In the genomic region with DNA sequence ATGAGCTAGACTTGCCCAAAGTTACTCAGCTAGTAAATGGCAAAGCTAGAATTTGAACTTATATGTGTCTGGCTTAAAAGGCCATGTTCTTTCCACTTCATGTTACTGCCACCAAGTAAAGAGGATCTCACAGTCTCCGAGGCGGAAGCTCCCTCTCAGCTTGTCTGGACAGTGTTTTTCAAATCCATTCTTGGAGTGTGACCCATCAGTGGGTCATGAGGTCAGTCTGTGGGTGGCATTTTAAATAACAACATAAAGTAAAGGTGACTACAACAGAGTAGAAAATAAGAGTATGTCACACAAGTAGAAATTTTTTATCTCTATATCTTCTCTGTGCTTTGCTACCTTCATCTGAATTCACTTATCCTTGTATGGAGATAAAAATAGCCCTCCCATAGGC, we compare ENCODE assay signal across 26 cellular contexts. TPM values are rescaled to one million over a fixed set of nuclear protein-coding genes. Genes with fewer than 3 reads are reported as not detected.
"Had no signal": no experiment of that assay in that cellular context is flagged by ENCODE, and none has a peak within 500 bp of the region (broad histone marks: within the 10 kb centered on the region; RNA-seq: fewer than 3 reads in every experiment).

No MANE protein-coding gene starts in this region.

- H3K27me3 ChIP-seq: SJSA1 had no signal

- H3K4me3 Mint-ChIP-seq: IgD-negative memory B cell had no signal

- H3K4me1 Mint-ChIP-seq: IgD-negative memory B cell had no signal

- FAIRE-seq: HTR-8/SVneo, K562, RCC 7860 had no signal

- H3K36me3 Mint-ChIP-seq: IgD-negative memory B cell had no signal

- DNase-seq: Kasumi-1, MM.1S, NCI-H1092 treated with DMSO at 0.1 percent for 48 hours, NCI-H1436, NCI-H187, NCI-H2029, NCI-H2081 treated with DMSO at 0.1 percent for 48 hours, NCI-H2171, NCI-H226, NCI-H446, NCI-H510A, NCI-H524 treated with DMSO at 0.1 percent for 48 hours, NCI-H69, NCI-H774, Right ventricle myocardium superior, RPMI8226, SIG-M5 had no signal

- H3K27ac ChIP-seq: HL-60, KMS-11, SJSA1, SK-N-MC had no signal

- H3K4me2 ChIP-seq: KMS-11 had no signal

- H3K4me3 ChIP-seq: K562, SJSA1, SK-N-MC had no signal

- H3K9ac ChIP-seq: KMS-11 had no signal

- H3K36me3 ChIP-seq: SJSA1 had no signal

- H3K27ac Mint-ChIP-seq: IgD-negative memory B cell had no signal

- H3K9me3 ChIP-seq: SJSA1 had no signal

RNA-seq across cellular contexts. Expression of gene HMGB4, which starts 3.2 kb away (rescaled TPM):
- total RNA-seq: K562, M059J, Right ventricle myocardium superior, SJSA1 had no signal
- polyA plus RNA-seq: IgD-negative memory B cell, K562 had no signal
